In the genomic region with DNA sequence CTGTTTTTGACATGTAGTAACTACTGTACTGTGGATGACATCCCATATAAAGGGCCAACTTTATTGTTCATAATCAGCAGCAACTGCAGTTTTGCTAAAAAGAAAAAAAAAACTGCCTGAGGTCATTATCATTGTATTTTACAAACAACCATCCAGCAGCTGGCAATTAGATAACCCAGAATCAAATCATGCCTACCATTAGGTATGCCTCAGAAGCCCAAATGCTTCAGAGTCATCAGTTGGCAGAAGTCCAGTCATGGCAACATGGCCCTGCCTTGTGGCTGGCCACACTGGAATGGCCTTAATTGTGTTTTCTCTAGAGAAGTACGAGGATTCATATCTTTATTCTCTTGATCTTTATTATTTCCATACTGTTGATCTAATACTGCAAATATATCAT, we compare ENCODE assay signal across 25 cellular contexts.
"Had no signal": no experiment of that assay in that cellular context is flagged by ENCODE, and none has a peak within 500 bp of the region (broad histone marks: within the 10 kb centered on the region; RNA-seq: fewer than 3 reads in every experiment).

No MANE protein-coding gene starts in this region.

- H3K9me3 ChIP-seq: adrenal gland, thyroid gland had no signal

- H3K36me3 ChIP-seq: adrenal gland, ascending aorta, brain microvascular endothelial cell, left lung, neural progenitor cell, right lobe of liver, thyroid gland, upper lobe of right lung had no signal

- ATAC-seq: activated CD4-positive, alpha-beta T cell treated with anti-CD3 and anti-CD28 coated beads for 36 hours; activated T-cell treated with anti-CD3 and anti-CD28 coated beads, Interleukin-2, amount 50 U/mL, for 4 hours; left lung; naive thymus-derived CD4-positive, alpha-beta T cell; right lobe of liver; upper lobe of right lung had no signal

- H3K4me3 ChIP-seq: adrenal gland, ascending aorta, left lung, lung, neural progenitor cell, right lobe of liver, skin epidermis, thyroid gland, upper lobe of right lung had no signal

- H3K27me3 ChIP-seq: adrenal gland, ascending aorta, brain microvascular endothelial cell, left lung, neural progenitor cell, right lobe of liver, thyroid gland, upper lobe of right lung had no signal

- H3K4me1 ChIP-seq: adrenal gland, ascending aorta, left lung, neural progenitor cell, right lobe of liver, thyroid gland, upper lobe of right lung had no signal

- DNase-seq: activated B cell treated with CpG ODN at 0.5 μM for 24 hours; activated CD4-positive, alpha-beta T cell treated with anti-CD3 and anti-CD28 coated beads for 36 hours; activated CD4-positive, alpha-beta T cell treated with anti-CD3 and anti-CD28 coated beads, Interleukin-2, amount 50 U/mL, for 48 hours; activated CD8-positive, alpha-beta memory T cell treated with anti-CD3 and anti-CD28 coated beads, Interleukin-2, amount 50 U/mL, for 48 hours; activated naive CD4-positive, alpha-beta T cell; activated T-cell treated with anti-CD3 and anti-CD28 coated beads, Interleukin-2, amount 50 U/mL, for 4 hours; brain microvascular endothelial cell; caudate nucleus; dermis blood vessel endothelial cell; effector CD8-positive, alpha-beta T cell; foreskin melanocyte; kidney; left lung; naive thymus-derived CD4-positive, alpha-beta T cell; posterior cingulate gyrus; right lobe of liver; stimulated activated CD4-positive, alpha-beta T cell treated with anti-CD3 and anti-CD28 coated beads, Interleukin-1b, Interleukin-23, amount 100 ng/mL, for 48 hours; substantia nigra; thyroid gland; upper lobe of right lung had no signal

- H3K27ac ChIP-seq: adrenal gland, ascending aorta, brain microvascular endothelial cell, left lung, neural progenitor cell, right lobe of liver, skin epidermis, thyroid gland, upper lobe of right lung had no signal
